8 cellular contexts compared by ENCODE assay signal in genomic region chr16:56603589-56603988, GRCh38. TPM values are rescaled to one million over a fixed set of nuclear protein-coding genes. Genes with fewer than 3 reads are reported as not detected.
DNase-seq lines count a peak whose midpoint lies in the region; ATAC-seq, FAIRE-seq and TF ChIP-seq lines count a peak whose summit lies in the region.

No MANE protein-coding gene starts in this region.

- H3K79me2 ChIP-seq in PC-3 (ENCODE audit: low read length), result peaks cover 2% of the 10 kb centered on the region

- POLR2A ChIA-PET in GM10248 (lab: Yijun Ruan, JAX) (no interaction called here), PC-3 (lab: Charles Lee; ENCODE audit: unreplicated experiment) (interaction anchor here (0.5 to 1.0 kb wide), 2 partner anchors 54 to 69 kb away, joined by 4 to 9 read pairs; no protein-coding TSS in a partner anchor)

- H3F3A ChIP-seq in PC-3 (ENCODE audit: low read length, unreplicated experiment), result peaks cover 14% of the 10 kb centered on the region

- H3K4me2 ChIP-seq in PC-3 (ENCODE audit: low read length), result no peak overlapping the region

- no peaks in the 10 kb centered on the region for H3K9me2 ChIP-seq in PC-3 (replicated peaks; ENCODE audit: low read length)

- intact Hi-C loops in PC-3 (cut with micrococcal nuclease) (loop anchor here (1.0 to 10.0 kb wide), 2 partner anchors 51 to 99 kb away; partner anchors contain the start of genes MT1B and MT1F), psoas muscle (cut with DNase I) (loop anchor here (1.0 to 5.0 kb wide), 7 partner anchors 34 to 99 kb away; partner anchors contain the start of gene MT1A (in 1 of the 2))

- TF ChIP-seq CTCF in GM10248 (IDR thresholded peaks at IDR 0.05; ENCODE audit: control extremely low read depth, extremely low read depth, low read depth, missing control alignments) (peak; percentile 27), PC-3 (conservative IDR thresholded peaks at IDR 0.05; ENCODE audit: low read depth, low read length) (peak; percentile 58), fibroblast of pulmonary artery (IDR thresholded peaks at IDR 0.05; ENCODE audit: low read length, missing control alignments) (peak; percentile 50), psoas muscle (IDR thresholded peaks at IDR 0.05) (peak; percentile 60)

- H3K27ac ChIP-seq in PC-3 (ENCODE audit: low read length) (no peak overlapping the region), psoas muscle (peak overlapping the region; percentile 73)

- ATAC-seq in PC-3 (peak; percentile 7; the same call in 1 of the 2 replicates), psoas muscle (peak in 3 of 4 donors; percentile 28 to 35 (median 31)), HG03342 (IDR thresholded peaks at IDR 0.05; ENCODE audit: unreplicated experiment) (no peak)

- peaks cover 39% of the 10 kb centered on the region for H3K4me1 ChIP-seq in PC-3 (ENCODE audit: insufficient read depth, low read length)
- H3K4me1 ChIP-seq in psoas muscle, result peaks cover 37% of the 10 kb centered on the region

- no peaks in the 10 kb centered on the region for H4K20me1 ChIP-seq in PC-3 (ENCODE audit: low read length)

- WGBS in psoas muscle, 3 donors, result 29 to 42% (median 37%) methylated on average over 4 of the region's 4 CpGs

- BruUV-seq in PC-3 (replicated peaks; lab: Mats Ljungman, UMichigan), result no TSS peak

- H2AFZ ChIP-seq in PC-3 (ENCODE audit: low read length), result no peak overlapping the region

- peak; percentile 35 for DNase-seq in AG08396 (ENCODE audit: low spot score)
- DNase-seq in GM10248 (ENCODE audit: extremely low spot score), result no peak
- DNase-seq in PC-3, result peak; percentile 72
- peak; percentile 49 for DNase-seq in fibroblast of pulmonary artery (ENCODE audit: low read depth)
- peak; percentile 45 to 78 for DNase-seq in psoas muscle
- no peak for DNase-seq in ecto neural progenitor cell (ENCODE audit: low spot score)
- no peak for DNase-seq in H54 (ENCODE audit: insufficient read length, low spot score)

- CTCF ChIA-PET in GM10248 (lab: Yijun Ruan, JAX) (interaction anchor here (0.6 to 4.4 kb wide), 8 partner anchors 10 to 143 kb away, joined by 3 to 35 read pairs (median 3); no protein-coding TSS in a partner anchor), PC-3 (lab: Charles Lee) (interaction anchor here (0.7 to 1.4 kb wide), 3 partner anchors 40 to 99 kb away, joined by 4 to 29 read pairs (median 6); no protein-coding TSS in a partner anchor)

- H3K9ac ChIP-seq in PC-3 (ENCODE audit: low read length), result no peak overlapping the region

- H3K9me3 ChIP-seq in PC-3 (ENCODE audit: low read length) (no peaks in the 10 kb centered on the region), psoas muscle (no peaks in the 10 kb centered on the region)

- TF ChIP-seq POLR2A in H54 (IDR thresholded peaks at IDR 0.05; ENCODE audit: low read depth, low read length), result no peak

- H3K36me3 ChIP-seq in PC-3 (ENCODE audit: low read depth, low read length) (no peaks in the 10 kb centered on the region), psoas muscle (ENCODE audit: insufficient read depth in 1 of 2, low read depth in 1 of 2) (no peaks in the 10 kb centered on the region)

- H3K4me3 ChIP-seq in PC-3 (ENCODE audit: low read length), result no peak overlapping the region
- H3K4me3 ChIP-seq in fibroblast of pulmonary artery (replicated peaks; ENCODE audit: low read depth, low read length), result no peak overlapping the region
- no peak overlapping the region for H3K4me3 ChIP-seq in psoas muscle

- FAIRE-seq in H54 (lab: Jason Lieb, UNC), result no peak

- H3K27me3 ChIP-seq in PC-3 (ENCODE audit: low read length) (no peaks in the 10 kb centered on the region), psoas muscle (ENCODE audit: insufficient read depth in 3 of 3, low read length in 2 of 3) (no peaks in the 10 kb centered on the region)

RNA-seq across cellular contexts. Expression of gene MT2A, which starts 4.8 kb away (rescaled TPM):
- 683 and 758 TPM in 2 replicates for total RNA-seq in PC-3 (2014; rRNA removed)
- total RNA-seq in psoas muscle, result 1,000 to 10,000 TPM in 3 of 4 donors, 100 to 1,000 TPM in 1; 342 to 5,614 (median 2,291) TPM
- over 10,000 TPM in 1 of 3 donors, 1,000 to 10,000 TPM in 2; 1,603 to 11,565 (median 3,170) TPM for polyA plus RNA-seq in psoas muscle

RNA-seq across cellular contexts. Expression of gene MT3, which starts 14.3 kb away (rescaled TPM):
- total RNA-seq in PC-3 (2014; rRNA removed) (not detected in 2 replicates), psoas muscle (10 to 100 TPM in 1 of 4 donors, 1 to 10 TPM in 1, under 1 TPM in 1, not detected in 1; 0.57 to 10.5 (median 5.9) TPM)
- polyA plus RNA-seq in psoas muscle, result 1 to 10 TPM in 2 of 3 donors, under 1 TPM in 1; 0.80 to 7.3 (median 2.5) TPM

RNA-seq across cellular contexts. Expression of gene MT1E, which starts 22.0 kb away (rescaled TPM):
- total RNA-seq in PC-3 (2014; rRNA removed) (not detected in 2 replicates), psoas muscle (100 to 1,000 TPM in 2 of 4 donors, 10 to 100 TPM in 2; 44.1 to 669 (median 256) TPM)
- polyA plus RNA-seq in psoas muscle, result 100 to 1,000 TPM; 122 to 556 (median 477) TPM

RNA-seq across cellular contexts. Expression of gene MT1M, which starts 28.9 kb away (rescaled TPM):
- total RNA-seq in PC-3 (2014; rRNA removed) (1.3 and 1.5 TPM in 2 replicates), psoas muscle (100 to 1,000 TPM in 1 of 4 donors, 10 to 100 TPM in 1, 1 to 10 TPM in 2; 1.4 to 288 (median 12.8) TPM)
- polyA plus RNA-seq in psoas muscle, result 100 to 1,000 TPM in 2 of 3 donors, 10 to 100 TPM in 1; 21.8 to 569 (median 300) TPM

RNA-seq across cellular contexts. Expression of gene MT1A, which starts 34.9 kb away (rescaled TPM):
- total RNA-seq in PC-3 (2014; rRNA removed), result not detected in 2 replicates
- total RNA-seq in psoas muscle, result 1,000 to 10,000 TPM in 1 of 4 donors, 10 to 100 TPM in 1, 1 to 10 TPM in 2; 4.0 to 1,028 (median 22.4) TPM
- polyA plus RNA-seq in psoas muscle, result 1,000 to 10,000 TPM in 2 of 3 donors, 100 to 1,000 TPM in 1; 128 to 4,396 (median 1,331) TPM

Comparison
In these comparisons a context has a peak if more than half of its experiments do, and no peak if none do; other contexts are left out.
1. DNase-seq: peak in AG08396 (single experiment), PC-3 (single experiment), fibroblast of pulmonary artery (single experiment) and psoas muscle (2 of 2); none in GM10248 (single experiment), ecto neural progenitor cell (single experiment) and H54 (single experiment).
2. RNA of gene MT1E, which starts 22.0 kb away (total RNA-seq): 44.1 to 669 TPM in psoas muscle; not detected in PC-3; every median in the first group is over 10 times any median in the second.
3. Peak in every context shown above with its lines, with median percentiles within 50 percentile points of each other: CTCF ChIP-seq.